ENCODE assay signal across 8 cellular contexts in the genomic region with DNA sequence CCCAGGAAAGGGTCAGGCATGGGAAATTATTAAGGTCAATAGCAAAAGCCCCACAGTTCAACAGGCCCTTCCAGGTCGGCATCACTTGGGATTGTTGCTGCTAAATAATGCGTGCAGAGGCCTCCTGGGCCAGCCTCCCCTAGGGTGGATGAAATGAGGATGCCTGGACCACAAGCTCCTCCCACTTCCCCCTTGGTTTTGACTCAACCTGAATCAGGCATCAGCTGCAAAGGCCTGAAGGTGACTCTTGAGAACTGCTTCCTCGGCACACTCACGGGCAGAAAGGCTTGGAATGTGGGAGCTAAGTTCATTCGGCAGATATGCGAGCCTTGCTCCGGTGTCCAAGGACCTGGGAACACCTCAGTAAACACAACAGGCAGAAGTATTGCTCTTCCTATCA.
DNase-seq lines count a peak whose midpoint lies in the region; ATAC-seq and TF ChIP-seq lines count a peak whose summit lies in the region.

No MANE protein-coding gene starts in this region.

- H3K27me3 ChIP-seq in gastrocnemius medialis (no peaks in the 10 kb centered on the region), prostate gland (replicated peaks; ENCODE audit: insufficient read depth) (no peaks in the 10 kb centered on the region)

- DNase-seq in SIG-M5 treated with dmso at 0.1 percent for 504 hours (lab: John Stamatoyannopoulos, UW; ENCODE audit: unreplicated experiment) = peak; percentile 81
- peak; percentile 84 to 87 for DNase-seq in activated naive CD4-positive, alpha-beta T cell treated with anti-CD3 and anti-CD28 coated beads, Interleukin-2, amount 50 U/mL, for 72 hours (ENCODE audit: low spot score in 2 of 2)
- DNase-seq in gastrocnemius medialis = no peak
- no peak for DNase-seq in NCI-H2107 (lab: John Stamatoyannopoulos, UW)
- no peak for DNase-seq in GOT3 (lab: John Stamatoyannopoulos, UW)
- DNase-seq in prostate gland (ENCODE audit: low spot score) = no peak

- H3K36me3 ChIP-seq in gastrocnemius medialis (no peaks in the 10 kb centered on the region), prostate gland (no peaks in the 10 kb centered on the region)

- H3K4me1 ChIP-seq in gastrocnemius medialis (peaks cover 40 to 41% of the 10 kb centered on the region in 2 donors), prostate gland (replicated peaks) (no peaks in the 10 kb centered on the region)

- H3K9me3 ChIP-seq in gastrocnemius medialis (no peaks in the 10 kb centered on the region), prostate gland (no peaks in the 10 kb centered on the region)

- peak overlapping the region; percentile 64 to 81 (median 76) for H3K27ac ChIP-seq in gastrocnemius medialis
- no peak overlapping the region for H3K27ac ChIP-seq in prostate gland

- in situ Hi-C loops in gastrocnemius medialis (cut with MboI; ENCODE audit: low sequenced_read_pairs in 4 of 4) = loop anchor here in 1 of 4 donors (10.0 to 25.0 kb wide), 2 partner anchors 72 to 149 kb away; a partner anchor contains a TSS

- TF ChIP-seq POLR2A in gastrocnemius medialis (IDR thresholded peaks at IDR 0.05) = no peak
- no peak for TF ChIP-seq POLR2A in prostate gland (IDR thresholded peaks at IDR 0.05)

- TF ChIP-seq CTCF in gastrocnemius medialis (IDR thresholded peaks at IDR 0.05 in 4 of 5, conservative IDR thresholded peaks at IDR 0.05 in 1 of 5) (no peak), prostate gland (IDR thresholded peaks at IDR 0.05) (no peak)

- no peaks in the 10 kb centered on the region for H3K9me3 Mint-ChIP-seq in activated naive CD4-positive, alpha-beta T cell treated with anti-CD3 and anti-CD28 coated beads, Interleukin-2, amount 50 U/mL, for 72 hours

- 88% methylated on average over 7 of the region's 7 CpGs for WGBS in prostate gland

- H3K27ac Mint-ChIP-seq in activated naive CD4-positive, alpha-beta T cell treated with anti-CD3 and anti-CD28 coated beads, Interleukin-2, amount 50 U/mL, for 72 hours = peak overlapping the region; percentile 96 to 100

- intact Hi-C loops in gastrocnemius medialis (cut with DNase I; ENCODE audit: low total_unique reads) = loop anchor here (2.0 to 10.0 kb wide), 2 partner anchors 70 to 568 kb away; a partner anchor contains a TSS
- intact Hi-C loops in prostate gland (cut with DNase I) = no loop called here

- H3K4me3 ChIP-seq in gastrocnemius medialis (no peak overlapping the region), prostate gland (no peak overlapping the region)

- peak; percentile 41 for ATAC-seq in GM18861 (IDR thresholded peaks at IDR 0.05; ENCODE audit: unreplicated experiment)
- peak; percentile 38 for ATAC-seq in HG03039 (IDR thresholded peaks at IDR 0.05; ENCODE audit: unreplicated experiment)
- peak; percentile 53 to 55 for ATAC-seq in activated naive CD4-positive, alpha-beta T cell treated with anti-CD3 and anti-CD28 coated beads, Interleukin-2, amount 50 U/mL, for 72 hours
- no peak for ATAC-seq in gastrocnemius medialis

- peaks cover 24 to 72% of the 10 kb centered on the region in 2 donors for H3K36me3 Mint-ChIP-seq in activated naive CD4-positive, alpha-beta T cell treated with anti-CD3 and anti-CD28 coated beads, Interleukin-2, amount 50 U/mL, for 72 hours

Comparison
In these comparisons a context has a peak if more than half of its experiments do, and no peak if none do; other contexts are left out.
1. ATAC-seq: peak in GM18861 (single experiment), HG03039 (single experiment) and activated naive CD4-positive, alpha-beta T cell treated with anti-CD3 and anti-CD28 coated beads, Interleukin-2, amount 50 U/mL, for 72 hours (2 of 2); none in gastrocnemius medialis (0 of 2).
2. DNase-seq: peak in SIG-M5 treated with dmso at 0.1 percent for 504 hours (single experiment) and activated naive CD4-positive, alpha-beta T cell treated with anti-CD3 and anti-CD28 coated beads, Interleukin-2, amount 50 U/mL, for 72 hours (2 of 2); none in gastrocnemius medialis (0 of 2), NCI-H2107 (single experiment), GOT3 (single experiment) and prostate gland (single experiment).
3. H3K27ac ChIP-seq: peak in gastrocnemius medialis (4 of 4); none in prostate gland (0 of 2).